In the genomic region with DNA sequence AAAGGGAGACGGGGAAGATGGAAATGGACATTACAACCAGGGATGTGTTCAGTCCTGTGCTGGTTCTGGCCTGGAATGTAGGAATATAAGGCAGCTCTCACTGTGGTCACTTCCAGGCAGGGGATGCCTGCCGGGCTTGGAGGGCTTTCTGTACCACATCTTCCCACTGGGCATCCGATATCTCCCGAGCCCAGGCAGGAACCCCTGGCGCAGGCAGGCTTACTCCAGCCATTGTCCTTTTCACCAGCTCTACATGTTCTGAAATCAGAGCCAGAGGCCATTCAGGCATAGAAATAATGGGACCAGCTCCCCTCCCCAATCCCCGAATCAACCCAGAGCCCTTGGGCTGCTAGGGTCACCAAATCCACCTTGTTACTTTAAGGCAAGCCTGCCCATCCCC, we compare ENCODE assay signal across 1 cellular context.
TF ChIP-seq lines count a peak whose summit lies in the region.

No MANE protein-coding gene starts in this region.

TF ChIP-seq in H1, 55 proteins besides CTCF, POLR2A, EP300 and RAD21:
- no peak for TF ChIP-seq TBP (IDR thresholded peaks at IDR 0.05; ENCODE audit: low read depth, low read length)
- TF ChIP-seq SIX5 (IDR thresholded peaks at IDR 0.05; ENCODE audit: low read depth, low read length), result no peak
- no peak for TF ChIP-seq BRCA1 (IDR thresholded peaks at IDR 0.05; ENCODE audit: low read depth, low read length)
- no peak for TF ChIP-seq SIN3A (conservative IDR thresholded peaks at IDR 0.05 in 1 of 2, IDR thresholded peaks at IDR 0.05 in 1 of 2; ENCODE audit: low read depth in 1 of 2, low read length in 2 of 2)
